ENCODE assay signal across 1 cellular context in the genomic region with DNA sequence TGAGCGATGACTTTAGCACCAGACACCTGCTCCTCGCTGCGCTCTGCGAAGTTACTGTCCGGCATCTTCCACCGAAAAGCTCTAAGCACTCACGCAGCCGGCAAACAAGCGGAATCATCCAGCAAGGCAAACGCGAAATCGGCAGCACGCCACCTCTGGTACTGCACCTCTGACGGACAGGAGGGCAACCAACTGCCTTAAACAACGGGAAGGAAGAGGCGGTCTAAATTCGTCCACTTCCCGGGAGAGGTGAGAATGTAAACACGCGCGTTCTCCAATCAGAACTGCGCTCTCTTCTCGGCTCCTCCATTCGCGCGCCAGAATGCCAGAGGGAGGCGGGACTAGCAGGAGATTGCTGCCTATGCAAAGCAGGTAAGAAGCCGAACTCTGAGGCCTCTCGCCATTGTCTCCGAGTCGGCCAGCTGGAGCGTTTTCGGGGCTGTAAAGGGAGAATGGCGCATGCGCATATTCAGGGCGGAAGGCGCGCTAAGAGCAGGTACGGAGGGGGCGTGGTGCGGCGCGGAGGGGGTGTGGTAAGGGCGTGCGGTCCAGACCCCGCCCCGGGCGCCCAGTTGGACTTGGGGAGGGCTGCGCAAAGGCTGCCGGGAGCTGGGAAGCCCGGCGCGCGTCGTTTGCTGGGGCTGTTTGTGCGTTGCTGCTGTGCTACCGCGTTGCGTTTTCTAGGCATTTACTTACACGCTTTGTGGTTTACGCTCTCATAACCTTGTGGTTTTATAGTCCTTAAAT.
TF ChIP-seq lines count a peak whose summit lies in the region.

A gene with protein sequence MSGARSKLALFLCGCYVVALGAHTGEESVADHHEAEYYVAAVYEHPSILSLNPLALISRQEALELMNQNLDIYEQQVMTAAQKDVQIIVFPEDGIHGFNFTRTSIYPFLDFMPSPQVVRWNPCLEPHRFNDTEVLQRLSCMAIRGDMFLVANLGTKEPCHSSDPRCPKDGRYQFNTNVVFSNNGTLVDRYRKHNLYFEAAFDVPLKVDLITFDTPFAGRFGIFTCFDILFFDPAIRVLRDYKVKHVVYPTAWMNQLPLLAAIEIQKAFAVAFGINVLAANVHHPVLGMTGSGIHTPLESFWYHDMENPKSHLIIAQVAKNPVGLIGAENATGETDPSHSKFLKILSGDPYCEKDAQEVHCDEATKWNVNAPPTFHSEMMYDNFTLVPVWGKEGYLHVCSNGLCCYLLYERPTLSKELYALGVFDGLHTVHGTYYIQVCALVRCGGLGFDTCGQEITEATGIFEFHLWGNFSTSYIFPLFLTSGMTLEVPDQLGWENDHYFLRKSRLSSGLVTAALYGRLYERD (plus strand): TSS at position 347 of the 747 bp plus-strand sequence. CDS start 33,695 bp downstream, outside the sequence.
A gene (minus strand): TSS at position 171 of the 747 bp plus-strand sequence. CDS start 106 bp downstream, at position 65.

TF ChIP-seq in A549, 52 proteins besides CTCF, POLR2A, EP300 and RAD21 (continued from another document):
- TF ChIP-seq, protein P1, sequence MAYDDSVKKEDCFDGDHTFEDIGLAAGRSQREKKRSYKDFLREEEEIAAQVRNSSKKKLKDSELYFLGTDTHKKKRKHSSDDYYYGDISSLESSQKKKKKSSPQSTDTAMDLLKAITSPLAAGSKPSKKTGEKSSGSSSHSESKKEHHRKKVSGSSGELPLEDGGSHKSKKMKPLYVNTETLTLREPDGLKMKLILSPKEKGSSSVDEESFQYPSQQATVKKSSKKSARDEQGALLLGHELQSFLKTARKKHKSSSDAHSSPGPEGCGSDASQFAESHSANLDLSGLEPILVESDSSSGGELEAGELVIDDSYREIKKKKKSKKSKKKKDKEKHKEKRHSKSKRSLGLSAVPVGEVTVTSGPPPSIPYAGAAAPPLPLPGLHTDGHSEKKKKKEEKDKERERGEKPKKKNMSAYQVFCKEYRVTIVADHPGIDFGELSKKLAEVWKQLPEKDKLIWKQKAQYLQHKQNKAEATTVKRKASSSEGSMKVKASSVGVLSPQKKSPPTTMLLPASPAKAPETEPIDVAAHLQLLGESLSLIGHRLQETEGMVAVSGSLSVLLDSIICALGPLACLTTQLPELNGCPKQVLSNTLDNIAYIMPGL (CRISPR knock-in tag; IDR thresholded peaks at IDR 0.05; ENCODE audit: borderline replicate concordance): no peak
- TF ChIP-seq BHLHE40 (IDR thresholded peaks at IDR 0.05; ENCODE audit: low read depth, low read length) (peak; percentile 42; the same call in 1 of the 2 replicates), ZSCAN20 (CRISPR knock-in tag; IDR thresholded peaks at IDR 0.05) (no peak), MAZ (IDR thresholded peaks at IDR 0.05; ENCODE audit: borderline replicate concordance, low read depth, low read length) (no peak), MAFK (IDR thresholded peaks at IDR 0.05; ENCODE audit: partially characterized antibody) (peak; percentile 87), CHD4 (IDR thresholded peaks at IDR 0.05; ENCODE audit: borderline replicate concordance) (no peak), HDAC2 (IDR thresholded peaks at IDR 0.05) (no peak), FOXS1 (CRISPR knock-in tag; IDR thresholded peaks at IDR 0.05) (no peak), NPAS2 (CRISPR knock-in tag; IDR thresholded peaks at IDR 0.05; ENCODE audit: borderline replicate concordance) (no peak), MYC (IDR thresholded peaks at IDR 0.05; ENCODE audit: borderline replicate concordance, low read length) (peak; percentile 56; the same call in 1 of the 2 replicates), ESRRA (IDR thresholded peaks at IDR 0.05; ENCODE audit: borderline replicate concordance, low read length) (no peak), CHD2 (IDR thresholded peaks at IDR 0.05; ENCODE audit: low read length, partially characterized antibody) (peak; percentile 62), GATA3 (IDR thresholded peaks at IDR 0.05; ENCODE audit: borderline replicate concordance) (0 out of 2 replicates have a peak, but pooled peaks have one; percentile 9), RCOR1 (IDR thresholded peaks at IDR 0.05; ENCODE audit: low read depth, low read length) (no peak), EHF (CRISPR knock-in tag; IDR thresholded peaks at IDR 0.05) (no peak), SREBF2 (IDR thresholded peaks at IDR 0.05) (no peak), ZC3H11A (IDR thresholded peaks at IDR 0.05) (no peak), PHF8 (IDR thresholded peaks at IDR 0.05; ENCODE audit: borderline replicate concordance, low read depth) (no peak; the same call in 1 of the 2 replicates), JUN (IDR thresholded peaks at IDR 0.05) (peak in 1 of 2 experiments; percentile 83; a peak in 2 of 5 replicates), JUNB (IDR thresholded peaks at IDR 0.05) (no peak), HOXA7 (CRISPR knock-in tag; IDR thresholded peaks at IDR 0.05) (no peak), CBX2 (IDR thresholded peaks at IDR 0.05; ENCODE audit: borderline replicate concordance, low read depth) (no peak), CBX8 (IDR thresholded peaks at IDR 0.05) (no peak), FOSL2 (IDR thresholded peaks at IDR 0.05) (no peak), FOSL2 (CRISPR knock-in tag; IDR thresholded peaks at IDR 0.05) (no peak), HOXB5 (CRISPR knock-in tag; IDR thresholded peaks at IDR 0.05) (no peak), NR3C1 (IDR thresholded peaks at IDR 0.05) (no peak), TFCP2L1 (CRISPR knock-in tag; IDR thresholded peaks at IDR 0.05) (no peak), KDM5A (IDR thresholded peaks at IDR 0.05) (peak; percentile 24), ZNF302 (CRISPR knock-in tag; IDR thresholded peaks at IDR 0.05) (no peak), HOXB13 (CRISPR knock-in tag; IDR thresholded peaks at IDR 0.05; ENCODE audit: low read depth) (no peak)
- TF ChIP-seq, protein P2, sequence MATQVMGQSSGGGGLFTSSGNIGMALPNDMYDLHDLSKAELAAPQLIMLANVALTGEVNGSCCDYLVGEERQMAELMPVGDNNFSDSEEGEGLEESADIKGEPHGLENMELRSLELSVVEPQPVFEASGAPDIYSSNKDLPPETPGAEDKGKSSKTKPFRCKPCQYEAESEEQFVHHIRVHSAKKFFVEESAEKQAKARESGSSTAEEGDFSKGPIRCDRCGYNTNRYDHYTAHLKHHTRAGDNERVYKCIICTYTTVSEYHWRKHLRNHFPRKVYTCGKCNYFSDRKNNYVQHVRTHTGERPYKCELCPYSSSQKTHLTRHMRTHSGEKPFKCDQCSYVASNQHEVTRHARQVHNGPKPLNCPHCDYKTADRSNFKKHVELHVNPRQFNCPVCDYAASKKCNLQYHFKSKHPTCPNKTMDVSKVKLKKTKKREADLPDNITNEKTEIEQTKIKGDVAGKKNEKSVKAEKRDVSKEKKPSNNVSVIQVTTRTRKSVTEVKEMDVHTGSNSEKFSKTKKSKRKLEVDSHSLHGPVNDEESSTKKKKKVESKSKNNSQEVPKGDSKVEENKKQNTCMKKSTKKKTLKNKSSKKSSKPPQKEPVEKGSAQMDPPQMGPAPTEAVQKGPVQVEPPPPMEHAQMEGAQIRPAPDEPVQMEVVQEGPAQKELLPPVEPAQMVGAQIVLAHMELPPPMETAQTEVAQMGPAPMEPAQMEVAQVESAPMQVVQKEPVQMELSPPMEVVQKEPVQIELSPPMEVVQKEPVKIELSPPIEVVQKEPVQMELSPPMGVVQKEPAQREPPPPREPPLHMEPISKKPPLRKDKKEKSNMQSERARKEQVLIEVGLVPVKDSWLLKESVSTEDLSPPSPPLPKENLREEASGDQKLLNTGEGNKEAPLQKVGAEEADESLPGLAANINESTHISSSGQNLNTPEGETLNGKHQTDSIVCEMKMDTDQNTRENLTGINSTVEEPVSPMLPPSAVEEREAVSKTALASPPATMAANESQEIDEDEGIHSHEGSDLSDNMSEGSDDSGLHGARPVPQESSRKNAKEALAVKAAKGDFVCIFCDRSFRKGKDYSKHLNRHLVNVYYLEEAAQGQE (IDR thresholded peaks at IDR 0.05): peak; percentile 51; the same call in 1 of the 2 replicates
- TF ChIP-seq, protein P3, sequence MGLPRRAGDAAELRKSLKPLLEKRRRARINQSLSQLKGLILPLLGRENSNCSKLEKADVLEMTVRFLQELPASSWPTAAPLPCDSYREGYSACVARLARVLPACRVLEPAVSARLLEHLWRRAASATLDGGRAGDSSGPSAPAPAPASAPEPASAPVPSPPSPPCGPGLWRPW (IDR thresholded peaks at IDR 0.05): no peak
- TF ChIP-seq, protein P4, sequence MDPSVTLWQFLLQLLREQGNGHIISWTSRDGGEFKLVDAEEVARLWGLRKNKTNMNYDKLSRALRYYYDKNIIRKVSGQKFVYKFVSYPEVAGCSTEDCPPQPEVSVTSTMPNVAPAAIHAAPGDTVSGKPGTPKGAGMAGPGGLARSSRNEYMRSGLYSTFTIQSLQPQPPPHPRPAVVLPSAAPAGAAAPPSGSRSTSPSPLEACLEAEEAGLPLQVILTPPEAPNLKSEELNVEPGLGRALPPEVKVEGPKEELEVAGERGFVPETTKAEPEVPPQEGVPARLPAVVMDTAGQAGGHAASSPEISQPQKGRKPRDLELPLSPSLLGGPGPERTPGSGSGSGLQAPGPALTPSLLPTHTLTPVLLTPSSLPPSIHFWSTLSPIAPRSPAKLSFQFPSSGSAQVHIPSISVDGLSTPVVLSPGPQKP (IDR thresholded peaks at IDR 0.05; ENCODE audit: low read depth, low read length): no peak
- TF ChIP-seq, protein P5, sequence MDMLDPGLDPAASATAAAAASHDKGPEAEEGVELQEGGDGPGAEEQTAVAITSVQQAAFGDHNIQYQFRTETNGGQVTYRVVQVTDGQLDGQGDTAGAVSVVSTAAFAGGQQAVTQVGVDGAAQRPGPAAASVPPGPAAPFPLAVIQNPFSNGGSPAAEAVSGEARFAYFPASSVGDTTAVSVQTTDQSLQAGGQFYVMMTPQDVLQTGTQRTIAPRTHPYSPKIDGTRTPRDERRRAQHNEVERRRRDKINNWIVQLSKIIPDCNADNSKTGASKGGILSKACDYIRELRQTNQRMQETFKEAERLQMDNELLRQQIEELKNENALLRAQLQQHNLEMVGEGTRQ (IDR thresholded peaks at IDR 0.05): no peak
- TF ChIP-seq, protein P6, sequence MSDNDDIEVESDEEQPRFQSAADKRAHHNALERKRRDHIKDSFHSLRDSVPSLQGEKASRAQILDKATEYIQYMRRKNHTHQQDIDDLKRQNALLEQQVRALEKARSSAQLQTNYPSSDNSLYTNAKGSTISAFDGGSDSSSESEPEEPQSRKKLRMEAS (IDR thresholded peaks at IDR 0.05): peak; percentile 85
- TF ChIP-seq, protein P7, sequence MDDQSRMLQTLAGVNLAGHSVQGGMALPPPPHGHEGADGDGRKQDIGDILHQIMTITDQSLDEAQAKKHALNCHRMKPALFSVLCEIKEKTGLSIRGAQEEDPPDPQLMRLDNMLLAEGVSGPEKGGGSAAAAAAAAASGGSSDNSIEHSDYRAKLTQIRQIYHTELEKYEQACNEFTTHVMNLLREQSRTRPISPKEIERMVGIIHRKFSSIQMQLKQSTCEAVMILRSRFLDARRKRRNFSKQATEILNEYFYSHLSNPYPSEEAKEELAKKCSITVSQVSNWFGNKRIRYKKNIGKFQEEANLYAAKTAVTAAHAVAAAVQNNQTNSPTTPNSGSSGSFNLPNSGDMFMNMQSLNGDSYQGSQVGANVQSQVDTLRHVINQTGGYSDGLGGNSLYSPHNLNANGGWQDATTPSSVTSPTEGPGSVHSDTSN (IDR thresholded peaks at IDR 0.05): peak; percentile 96
- TF ChIP-seq, protein P8, sequence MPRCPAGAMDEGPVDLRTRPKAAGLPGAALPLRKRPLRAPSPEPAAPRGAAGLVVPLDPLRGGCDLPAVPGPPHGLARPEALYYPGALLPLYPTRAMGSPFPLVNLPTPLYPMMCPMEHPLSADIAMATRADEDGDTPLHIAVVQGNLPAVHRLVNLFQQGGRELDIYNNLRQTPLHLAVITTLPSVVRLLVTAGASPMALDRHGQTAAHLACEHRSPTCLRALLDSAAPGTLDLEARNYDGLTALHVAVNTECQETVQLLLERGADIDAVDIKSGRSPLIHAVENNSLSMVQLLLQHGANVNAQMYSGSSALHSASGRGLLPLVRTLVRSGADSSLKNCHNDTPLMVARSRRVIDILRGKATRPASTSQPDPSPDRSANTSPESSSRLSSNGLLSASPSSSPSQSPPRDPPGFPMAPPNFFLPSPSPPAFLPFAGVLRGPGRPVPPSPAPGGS (IDR thresholded peaks at IDR 0.05): peak; percentile 78; the same call in 1 of the 3 replicates
